ENCODE assay signal across 21 cellular contexts in genomic region chr14:30569216-30569902, GRCh38. TPM values are rescaled to one million over a fixed set of nuclear protein-coding genes. Genes with fewer than 3 reads are reported as not detected.
DNase-seq lines count a peak whose midpoint lies in the region; ATAC-seq and TF ChIP-seq lines count a peak whose summit lies in the region.
"Had no signal": no experiment of that assay in that cellular context is flagged by ENCODE, and none has a peak within 500 bp of the region (broad histone marks: within the 10 kb centered on the region; RNA-seq: fewer than 3 reads in every experiment).

No MANE protein-coding gene starts in this region.

- no peak overlapping the region for H2AK9ac ChIP-seq in IMR-90 (replicated peaks; ENCODE audit: low read depth, low read length, poor library complexity)

- H3K9ac ChIP-seq in IMR-90 (ENCODE audit: low read depth, low read length) (no peak overlapping the region), mesendoderm (ENCODE audit: low read length) (no peak overlapping the region)

- H4K20me1 ChIP-seq in IMR-90 (ENCODE audit: insufficient read depth, low read length) = peaks cover 30% of the 10 kb centered on the region

- TF ChIP-seq RAD21 in IMR-90 (IDR thresholded peaks at IDR 0.05; ENCODE audit: low read length) = no peak

- H3K9me1 ChIP-seq in IMR-90 (ENCODE audit: insufficient read depth, low read length) = peaks cover 9% of the 10 kb centered on the region

- H3K79me2 ChIP-seq in mesendoderm (ENCODE audit: control insufficient read depth, insufficient read depth, low read length) = peaks cover 70% of the 10 kb centered on the region

- H3K4me1 ChIP-seq in IMR-90 (ENCODE audit: control insufficient read depth, insufficient read depth, low read length) = peaks cover 4% of the 10 kb centered on the region; the same call in 1 of the 2 replicates
- peaks cover 11% of the 10 kb centered on the region for H3K4me1 ChIP-seq in mesendoderm (ENCODE audit: control insufficient read depth, low read depth, low read length)
- H3K4me1 ChIP-seq: left ventricle myocardium inferior had no signal

- H3K18ac ChIP-seq in IMR-90 (ENCODE audit: low read depth, low read length) (no peak overlapping the region), mesendoderm (ENCODE audit: low read length) (no peak overlapping the region)

- no peak overlapping the region for H2AFZ ChIP-seq in IMR-90 (replicated peaks; ENCODE audit: low read length, poor library complexity)

- H3K4me2 ChIP-seq in IMR-90 (ENCODE audit: low read depth, low read length) (no peak overlapping the region; the same call in 1 of the 2 replicates), mesendoderm (ENCODE audit: low read length) (no peak overlapping the region)

- H4K8ac ChIP-seq in IMR-90 (ENCODE audit: low read depth in 2 of 2, low read length in 2 of 2) = no peak overlapping the region
- no peak overlapping the region for H4K8ac ChIP-seq in mesendoderm (ENCODE audit: low read depth, low read length)

- H2BK20ac ChIP-seq in IMR-90 (ENCODE audit: low read depth, low read length) = no peak overlapping the region

- H3K4ac ChIP-seq in IMR-90 (ENCODE audit: low read depth, low read length) = no peak overlapping the region
- H3K4ac ChIP-seq in mesendoderm (ENCODE audit: low read depth, low read length) = no peak overlapping the region

- no peak overlapping the region for H2AK5ac ChIP-seq in IMR-90 (ENCODE audit: low read depth, low read length)
- H2AK5ac ChIP-seq in mesendoderm (ENCODE audit: low read length) = no peak overlapping the region

- H3K56ac ChIP-seq in IMR-90 (ENCODE audit: extremely low read depth, insufficient read depth, low read length) (no peak overlapping the region), mesendoderm (ENCODE audit: low read length) (no peak overlapping the region)

- H3K4me1 Mint-ChIP-seq in WTC11 = peaks cover 80% of the 10 kb centered on the region

- WGBS in IMR-90 (ENCODE audit: extremely low coverage in 2 of 2, insufficient read length in 1 of 2), 2 experiments = no CpG with 5 or more reads among the region's 2 CpGs
- WGBS in mesendoderm (ENCODE audit: extremely low coverage, insufficient coverage, low lambda C conversion rate) = no CpG with 5 or more reads among the region's 2 CpGs

- no peak overlapping the region for H3K14ac ChIP-seq in IMR-90 (replicated peaks; ENCODE audit: low read depth, low read length)

- TSS peak; percentile 11 for BruUV-seq in IMR-90 (replicated peaks; lab: Mats Ljungman, UMichigan)

- H2BK15ac ChIP-seq in IMR-90 (ENCODE audit: low read depth, low read length) (no peak overlapping the region), mesendoderm (replicated peaks; ENCODE audit: low read depth) (no peak overlapping the region)

- POLR2A ChIA-PET in IMR-90 (lab: Charles Lee; ENCODE audit: unreplicated experiment) (no interaction called here), WTC11 (lab: Charles Lee) (no interaction called here)

- dilution Hi-C loops in IMR-90 (cut with HindIII; ENCODE audit: low sequenced_read_pairs, unreplicated experiment) = no loop called here

- H3K27me3 ChIP-seq in IMR-90 (ENCODE audit: control insufficient read depth, insufficient read depth, low read length) (no peaks in the 10 kb centered on the region), mesendoderm (ENCODE audit: insufficient read depth, low read length, poor library complexity) (no peaks in the 10 kb centered on the region)
- H3K27me3 ChIP-seq: neutrophil, transverse colon had no signal

- no peak overlapping the region for H3K27ac ChIP-seq in IMR-90 (ENCODE audit: insufficient read depth, low read length)
- H3K27ac ChIP-seq in mesendoderm (ENCODE audit: low read depth, low read length) = no peak overlapping the region
- H3K27ac ChIP-seq: left ventricle myocardium inferior, neutrophil, RWPE1, transverse colon had no signal

- H4K91ac ChIP-seq in IMR-90 (ENCODE audit: insufficient read depth, low read depth, low read length) = no peak overlapping the region

- H4K5ac ChIP-seq in IMR-90 (ENCODE audit: low read depth, low read length) (no peak overlapping the region), mesendoderm (ENCODE audit: low read length) (no peak overlapping the region)

- intact Hi-C loops in IMR-90 (cut with micrococcal nuclease) = no loop called here

- no peak overlapping the region for H3K23ac ChIP-seq in IMR-90 (ENCODE audit: low read depth, low read length)
- H3K23ac ChIP-seq in mesendoderm (ENCODE audit: low read length) = no peak overlapping the region

- peaks cover 8% of the 10 kb centered on the region for H3K36me3 Mint-ChIP-seq in WTC11

- H3K27ac Mint-ChIP-seq in WTC11 = peak overlapping the region; percentile 15; the same call in 1 of the 2 replicates

- H3K9me3 Mint-ChIP-seq in WTC11 = 0 out of 2 replicates have a peak, but pooled peaks cover 3% of the 10 kb centered on the region
- H3K9me3 Mint-ChIP-seq: CD8-positive, alpha-beta memory T cell had no signal

- no peaks in the 10 kb centered on the region for H3K9me3 ChIP-seq in IMR-90 (ENCODE audit: control insufficient read depth, insufficient read depth, low read length)
- H3K9me3 ChIP-seq: left ventricle myocardium inferior, neutrophil, transverse colon had no signal

- no peak overlapping the region for H2BK5ac ChIP-seq in IMR-90 (ENCODE audit: low read depth, low read length, poor library complexity, severe bottlenecking)
- H2BK5ac ChIP-seq in mesendoderm (ENCODE audit: low read length) = no peak overlapping the region

- no peak for TF ChIP-seq CTCF in IMR-90 (conservative IDR thresholded peaks at IDR 0.05; ENCODE audit: low read depth, low read length)
- no peak for TF ChIP-seq CTCF in WTC11 (IDR thresholded peaks at IDR 0.05)

- DNase-seq in D341Med (ENCODE audit: low spot score) = peak; percentile 66
- DNase-seq in IMR-90 = no peak
- no peak for DNase-seq in WTC11 (ENCODE audit: low spot score)
- peak; percentile 72 for DNase-seq in mesendoderm
- DNase-seq in SKM-1 (lab: John Stamatoyannopoulos, UW; ENCODE audit: unreplicated experiment) = no peak
- no peak for DNase-seq in stimulated activated CD4-positive, alpha-beta T cell treated with anti-CD3 and anti-CD28 coated beads, Interleukin-1b, Interleukin-23, amount 100 ng/mL, for 48 hours
- DNase-seq: activated CD4-positive, alpha-beta T cell treated with anti-CD3 and anti-CD28 coated beads, Interleukin-2, amount 50 U/mL, for 1 hour; activated gamma-delta T cell treated with Interleukin-2 at 50 U/mL for 16 hours; CD8-positive, alpha-beta memory T cell; glutamatergic neuron; left ventricle myocardium inferior; NK-92 treated with Interleukin-12 subunit alpha and Interleukin-12 subunit beta, amount 100 ng/mL, for 24 hours; stimulated activated naive CD4-positive, alpha-beta T cell treated with Interleukin-2 at 50 U/mL for 16 hours; T-helper 1 cell; transverse colon had no signal

- H3K79me1 ChIP-seq in IMR-90 (ENCODE audit: low read depth in 1 of 2, low read length in 2 of 2) (peaks cover 0 to 22% of the 10 kb centered on the region in 2 experiments; a peak in 2 of 4 replicates), mesendoderm (ENCODE audit: low read length) (peaks cover 4% of the 10 kb centered on the region)

- H3K36me3 ChIP-seq in IMR-90 (ENCODE audit: control insufficient read depth, insufficient read depth, low read length) = no peaks in the 10 kb centered on the region
- no peaks in the 10 kb centered on the region for H3K36me3 ChIP-seq in mesendoderm (ENCODE audit: control insufficient read depth, insufficient read depth, low read length)
- H3K36me3 ChIP-seq: left ventricle myocardium inferior, neutrophil, transverse colon had no signal

- CTCF ChIA-PET in IMR-90 (lab: Yijun Ruan, JAX) (no interaction called here), WTC11 (lab: Charles Lee) (no interaction called here)

- no peaks in the 10 kb centered on the region for H3K27me3 Mint-ChIP-seq in WTC11 (ENCODE audit: low read depth)
- H3K27me3 Mint-ChIP-seq: CD8-positive, alpha-beta memory T cell had no signal

- TF ChIP-seq POLR2A in IMR-90 (IDR thresholded peaks at IDR 0.05; ENCODE audit: low read depth, low read length) = no peak

- peak overlapping the region; percentile 7; the same call in 1 of the 2 replicates for H3K4me3 Mint-ChIP-seq in WTC11

- no peak overlapping the region for H2BK120ac ChIP-seq in IMR-90 (ENCODE audit: low read depth, low read length)
- H2BK120ac ChIP-seq in mesendoderm (ENCODE audit: low read depth, low read length) = no peak overlapping the region

- ATAC-seq in IMR-90 (ENCODE audit: low read depth) (peak; percentile 48), WTC11 (peak; percentile 52), HG03196 (IDR thresholded peaks at IDR 0.05; ENCODE audit: unreplicated experiment) (no peak), HG03025 (IDR thresholded peaks at IDR 0.05; ENCODE audit: low FRiP score, unreplicated experiment) (no peak)
- ATAC-seq: esophagus mucosa, sciatic nerve had no signal

- in situ Hi-C loops in IMR-90 (cut with MboI; ENCODE audit: low sequenced_read_pairs) = no loop called here

- no peak overlapping the region for H3K4me3 ChIP-seq in IMR-90 (ENCODE audit: insufficient read depth, low read depth, low read length)
- H3K4me3 ChIP-seq in mesendoderm (ENCODE audit: low read length) = no peak overlapping the region
- H3K4me3 ChIP-seq: left ventricle myocardium inferior, transverse colon had no signal

TF ChIP-seq in IMR-90, 13 proteins besides CTCF, POLR2A, EP300 and RAD21 (continues in another document):
- TF ChIP-seq SMC3 (IDR thresholded peaks at IDR 0.05; ENCODE audit: low read depth, low read length) (no peak), BHLHE40 (IDR thresholded peaks at IDR 0.05; ENCODE audit: low read depth, low read length) (no peak), CHD1 (IDR thresholded peaks at IDR 0.05; ENCODE audit: low read depth, low read length) (no peak), FOS (IDR thresholded peaks at IDR 0.05; ENCODE audit: low read depth, low read length) (no peak)

RNA-seq across cellular contexts. Expression of gene G2E3, which starts 10.4 kb away (rescaled TPM):
- 19.4 and 41.1 TPM in 2 replicates for total RNA-seq in IMR-90 (2012; rRNA removed)
- polyA plus RNA-seq in IMR-90 (2012; rRNA removed) = 6.9 and 9.6 TPM in 2 replicates
- polyA plus RNA-seq in IMR-90 (2012; cell fraction: cytosol; rRNA removed) = 0.59 and 1.5 TPM in 2 replicates
- polyA plus RNA-seq in IMR-90 (2012; cell fraction: nucleus; rRNA removed; ENCODE audit: low replicate concordance) = 1.9 and 16.3 TPM in 2 replicates
- 63.1 to 66.2 TPM (median 64.3 TPM) in 3 replicates for total RNA-seq in WTC11 (2021)
- polyA plus RNA-seq in mesendoderm (2013, experiment 1 of 2) = 48.3 TPM
- polyA plus RNA-seq in mesendoderm (2013, experiment 2 of 2) = 52.1 TPM

RNA-seq across cellular contexts. Expression of gene SCFD1, which starts 52.8 kb away (rescaled TPM):
- total RNA-seq in IMR-90 (2012; rRNA removed) (74.0 and 143 TPM in 2 replicates), WTC11 (2021) (69.1 to 79.1 TPM (median 77.5 TPM) in 3 replicates)
- 43.2 and 51.4 TPM in 2 replicates for polyA plus RNA-seq in IMR-90 (2012; rRNA removed)
- polyA plus RNA-seq in IMR-90 (2012; cell fraction: cytosol; rRNA removed) = 6.2 and 8.8 TPM in 2 replicates
- 6.4 and 72.5 TPM in 2 replicates for polyA plus RNA-seq in IMR-90 (2012; cell fraction: nucleus; rRNA removed; ENCODE audit: low replicate concordance)
- 99.3 TPM for polyA plus RNA-seq in mesendoderm (2013, experiment 1 of 2)
- 96.9 TPM for polyA plus RNA-seq in mesendoderm (2013, experiment 2 of 2)

Comparison
In these comparisons a context has a peak if more than half of its experiments do, and no peak if none do; other contexts are left out.
1. DNase-seq: peak in D341Med (single experiment) and mesendoderm (single experiment); none in IMR-90 (single experiment), WTC11 (single experiment), SKM-1 (single experiment) and stimulated activated CD4-positive, alpha-beta T cell treated with anti-CD3 and anti-CD28 coated beads, Interleukin-1b, Interleukin-23, amount 100 ng/mL, for 48 hours (single experiment).
2. ATAC-seq: peak in IMR-90 (single experiment) and WTC11 (single experiment); none in HG03196 (single experiment) and HG03025 (single experiment).